13 cellular contexts compared by ENCODE assay signal in the genomic region with DNA sequence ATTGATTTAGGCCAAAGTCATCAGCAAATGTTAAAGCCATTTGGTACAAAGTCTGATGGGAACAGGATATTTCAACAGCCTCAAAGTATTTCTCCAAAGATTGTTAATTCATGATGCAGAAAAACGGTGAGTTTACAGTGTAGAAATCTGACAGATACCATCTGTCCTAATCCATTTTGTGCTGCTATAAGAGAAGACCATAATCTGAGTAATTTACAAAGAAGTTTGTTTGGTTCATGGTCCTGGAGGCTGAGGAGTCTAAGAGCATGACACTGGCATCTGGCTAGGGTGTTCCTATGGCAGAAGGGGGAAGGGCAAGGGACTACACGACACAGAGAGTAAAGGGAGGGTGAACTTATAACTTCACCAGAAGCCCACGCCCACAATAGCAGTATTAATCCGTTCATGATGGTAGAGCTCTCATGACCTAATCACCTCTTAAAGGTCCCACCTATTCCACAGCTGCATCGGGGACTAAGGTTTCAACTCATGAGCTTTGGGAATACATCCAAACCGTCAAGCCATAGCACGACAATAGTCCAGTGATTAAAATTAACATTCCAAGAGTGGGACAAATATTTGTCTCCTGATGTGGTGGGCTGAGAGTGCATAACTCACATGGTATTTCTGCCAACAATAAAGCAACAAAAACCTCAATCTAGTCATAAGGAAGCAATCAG.
DNase-seq lines count a peak whose midpoint lies in the region; ATAC-seq and TF ChIP-seq lines count a peak whose summit lies in the region.
"Had no signal": no experiment of that assay in that cellular context is flagged by ENCODE, and none has a peak within 500 bp of the region (broad histone marks: within the 10 kb centered on the region; RNA-seq: fewer than 3 reads in every experiment).

No MANE protein-coding gene starts in this region.

- H2BK120ac ChIP-seq in IMR-90 (ENCODE audit: low read depth, low read length): peak overlapping the region; percentile 91

- dilution Hi-C loops in IMR-90 (cut with HindIII; ENCODE audit: low sequenced_read_pairs, unreplicated experiment): no loop called here

- H2BK20ac ChIP-seq in IMR-90 (ENCODE audit: low read depth, low read length): peak overlapping the region; percentile 91

- no peaks in the 10 kb centered on the region for H3K36me3 ChIP-seq in IMR-90 (ENCODE audit: control insufficient read depth, insufficient read depth, low read length)
- no peaks in the 10 kb centered on the region for H3K36me3 ChIP-seq in right lobe of liver

- peak overlapping the region; percentile 85 for H3K4ac ChIP-seq in IMR-90 (ENCODE audit: low read depth, low read length)

- H3K14ac ChIP-seq in IMR-90 (replicated peaks; ENCODE audit: low read depth, low read length): peak overlapping the region; percentile 80

- H3K27me3 ChIP-seq in IMR-90 (ENCODE audit: control insufficient read depth, insufficient read depth, low read length): no peaks in the 10 kb centered on the region
- no peaks in the 10 kb centered on the region for H3K27me3 ChIP-seq in right lobe of liver

- H2AK5ac ChIP-seq in IMR-90 (ENCODE audit: low read depth, low read length): peak overlapping the region; percentile 41

- H3K27ac ChIP-seq in IMR-90 (ENCODE audit: insufficient read depth, low read length) (peak overlapping the region; percentile 4; the same call in 1 of the 2 replicates), right lobe of liver (no peak overlapping the region)
- H3K27ac ChIP-seq: RWPE1 had no signal

- peak overlapping the region; percentile 22; the same call in 1 of the 2 replicates for H4K5ac ChIP-seq in IMR-90 (ENCODE audit: low read depth, low read length)

- peak overlapping the region; percentile 73; the same call in 1 of the 2 replicates for H4K91ac ChIP-seq in IMR-90 (ENCODE audit: insufficient read depth, low read depth, low read length)

- TF ChIP-seq POLR2A in IMR-90 (IDR thresholded peaks at IDR 0.05; ENCODE audit: low read depth, low read length) (no peak), right lobe of liver (IDR thresholded peaks at IDR 0.05) (no peak)

- CTCF ChIA-PET in IMR-90 (lab: Yijun Ruan, JAX): no interaction called here

- DNase-seq in AG10803 (ENCODE audit: low read depth): peak; percentile 93
- DNase-seq in IMR-90: peak; percentile 41
- DNase-seq in astrocyte of the cerebellum (ENCODE audit: low read depth): peak; percentile 34
- peak; percentile 90 for DNase-seq in myocyte (ENCODE audit: low read depth)
- no peak for DNase-seq in left lobe of liver (ENCODE audit: low spot score)
- DNase-seq in GF-D8 (lab: John Stamatoyannopoulos, UW): no peak
- DNase-seq in right lobe of liver: no peak
- DNase-seq: activated CD4-positive, alpha-beta memory T cell treated with anti-CD3 and anti-CD28 coated beads, Interleukin-2, amount 10 ng/mL, durations not matched to agents 7 days and 5 days; AML-193; NCI-H1048; posterior cingulate gyrus had no signal

- H3K9me3 ChIP-seq in IMR-90 (ENCODE audit: control insufficient read depth, insufficient read depth, low read length) (no peaks in the 10 kb centered on the region), right lobe of liver (no peaks in the 10 kb centered on the region)

- H3K4me3 ChIP-seq in AG10803 (ENCODE audit: low read length) (no peak overlapping the region), IMR-90 (ENCODE audit: insufficient read depth, low read depth, low read length) (no peak overlapping the region), astrocyte of the cerebellum (ENCODE audit: low read depth, low read length) (no peak overlapping the region), right lobe of liver (no peak overlapping the region)

- no peaks in the 10 kb centered on the region for H4K20me1 ChIP-seq in IMR-90 (ENCODE audit: insufficient read depth, low read length)

- H2AFZ ChIP-seq in IMR-90 (replicated peaks; ENCODE audit: low read length, poor library complexity): peak overlapping the region; percentile 79

- peaks cover 2% of the 10 kb centered on the region; the same call in 1 of the 2 replicates for H3K4me1 ChIP-seq in IMR-90 (ENCODE audit: control insufficient read depth, insufficient read depth, low read length)
- H3K4me1 ChIP-seq in right lobe of liver: no peaks in the 10 kb centered on the region

- peak overlapping the region; percentile 56 for H2BK5ac ChIP-seq in IMR-90 (ENCODE audit: low read depth, low read length, poor library complexity, severe bottlenecking)

- BruUV-seq in IMR-90 (replicated peaks; lab: Mats Ljungman, UMichigan): no TSS peak

- peak overlapping the region; percentile 58; the same call in 1 of the 2 replicates for H3K18ac ChIP-seq in IMR-90 (ENCODE audit: low read depth, low read length)

- H3K9me1 ChIP-seq in IMR-90 (ENCODE audit: insufficient read depth, low read length): peaks cover 4% of the 10 kb centered on the region

- H3K56ac ChIP-seq in IMR-90 (ENCODE audit: extremely low read depth, insufficient read depth, low read length): no peak overlapping the region

- no peak for TF ChIP-seq CTCF in AG10803 (conservative IDR thresholded peaks at IDR 0.05; ENCODE audit: low read length)
- no peak for TF ChIP-seq CTCF in IMR-90 (conservative IDR thresholded peaks at IDR 0.05; ENCODE audit: low read depth, low read length)
- TF ChIP-seq CTCF in astrocyte of the cerebellum (IDR thresholded peaks at IDR 0.05; ENCODE audit: low read depth, low read length, missing control alignments): no peak
- TF ChIP-seq CTCF in right lobe of liver (IDR thresholded peaks at IDR 0.05): no peak

- no peak overlapping the region for H3K9ac ChIP-seq in IMR-90 (ENCODE audit: low read depth, low read length)

- POLR2A ChIA-PET in IMR-90 (lab: Charles Lee; ENCODE audit: unreplicated experiment): no interaction called here

- H2BK15ac ChIP-seq in IMR-90 (ENCODE audit: low read depth, low read length): peak overlapping the region; percentile 73; the same call in 2 of the 3 replicates

- in situ Hi-C loops in IMR-90 (cut with MboI; ENCODE audit: low sequenced_read_pairs): no loop called here
- in situ Hi-C loops in astrocyte of the cerebellum (cut with HindIII; ENCODE audit: low sequenced_read_pairs): no loop called here

- no peak for TF ChIP-seq RAD21 in IMR-90 (IDR thresholded peaks at IDR 0.05; ENCODE audit: low read length)

- no peaks in the 10 kb centered on the region for H3K79me1 ChIP-seq in IMR-90 (ENCODE audit: low read depth in 1 of 2, low read length in 2 of 2)

- intact Hi-C loops in IMR-90 (cut with micrococcal nuclease) (loop anchor here (5.0 kb wide), 1 partner anchor 130 kb away; no protein-coding TSS in a partner anchor), right lobe of liver (cut with DNase I) (no loop called here)

- no peak overlapping the region for H2AK9ac ChIP-seq in IMR-90 (replicated peaks; ENCODE audit: low read depth, low read length, poor library complexity)

- peak overlapping the region; percentile 16; the same call in 1 of the 2 replicates for H3K4me2 ChIP-seq in IMR-90 (ENCODE audit: low read depth, low read length)

- ATAC-seq in IMR-90 (ENCODE audit: low read depth): peak; percentile 56; the same call in 1 of the 2 replicates
- no peak for ATAC-seq in HG02938 (IDR thresholded peaks at IDR 0.05; ENCODE audit: unreplicated experiment)
- ATAC-seq in left lobe of liver: no peak
- ATAC-seq in right lobe of liver: no peak

- no CpG with 5 or more reads among the region's 7 CpGs for WGBS in IMR-90 (ENCODE audit: extremely low coverage in 2 of 2, insufficient read length in 1 of 2), 2 experiments
- 65% methylated on average over 5 of the region's 7 CpGs for WGBS in right lobe of liver (ENCODE audit: insufficient coverage, low coverage, low lambda C conversion rate, missing lambda C conversion rate)

- H4K8ac ChIP-seq in IMR-90 (ENCODE audit: low read depth in 2 of 2, low read length in 2 of 2): peak overlapping the region; percentile 6 to 89; a peak in 2 of 4 replicates

- H3K23ac ChIP-seq in IMR-90 (ENCODE audit: low read depth, low read length): peak overlapping the region; percentile 85; the same call in 1 of the 2 replicates

TF ChIP-seq in IMR-90, 13 proteins besides CTCF, POLR2A, EP300 and RAD21:
- TF ChIP-seq, protein P1, sequence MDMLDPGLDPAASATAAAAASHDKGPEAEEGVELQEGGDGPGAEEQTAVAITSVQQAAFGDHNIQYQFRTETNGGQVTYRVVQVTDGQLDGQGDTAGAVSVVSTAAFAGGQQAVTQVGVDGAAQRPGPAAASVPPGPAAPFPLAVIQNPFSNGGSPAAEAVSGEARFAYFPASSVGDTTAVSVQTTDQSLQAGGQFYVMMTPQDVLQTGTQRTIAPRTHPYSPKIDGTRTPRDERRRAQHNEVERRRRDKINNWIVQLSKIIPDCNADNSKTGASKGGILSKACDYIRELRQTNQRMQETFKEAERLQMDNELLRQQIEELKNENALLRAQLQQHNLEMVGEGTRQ (IDR thresholded peaks at IDR 0.05; ENCODE audit: low read depth, low read length): no peak
- TF ChIP-seq RCOR1 (IDR thresholded peaks at IDR 0.05; ENCODE audit: insufficient replicate concordance, low read length): no peak
- TF ChIP-seq, protein P2, sequence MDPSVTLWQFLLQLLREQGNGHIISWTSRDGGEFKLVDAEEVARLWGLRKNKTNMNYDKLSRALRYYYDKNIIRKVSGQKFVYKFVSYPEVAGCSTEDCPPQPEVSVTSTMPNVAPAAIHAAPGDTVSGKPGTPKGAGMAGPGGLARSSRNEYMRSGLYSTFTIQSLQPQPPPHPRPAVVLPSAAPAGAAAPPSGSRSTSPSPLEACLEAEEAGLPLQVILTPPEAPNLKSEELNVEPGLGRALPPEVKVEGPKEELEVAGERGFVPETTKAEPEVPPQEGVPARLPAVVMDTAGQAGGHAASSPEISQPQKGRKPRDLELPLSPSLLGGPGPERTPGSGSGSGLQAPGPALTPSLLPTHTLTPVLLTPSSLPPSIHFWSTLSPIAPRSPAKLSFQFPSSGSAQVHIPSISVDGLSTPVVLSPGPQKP (IDR thresholded peaks at IDR 0.05; ENCODE audit: borderline replicate concordance, low read depth, low read length): no peak
- no peak for TF ChIP-seq CHD1 (IDR thresholded peaks at IDR 0.05; ENCODE audit: low read depth, low read length)
- TF ChIP-seq CEBPB (IDR thresholded peaks at IDR 0.05; ENCODE audit: low read depth, low read length): no peak
- TF ChIP-seq FOS (IDR thresholded peaks at IDR 0.05; ENCODE audit: low read depth, low read length): no peak
- no peak for TF ChIP-seq MXI1 (IDR thresholded peaks at IDR 0.05; ENCODE audit: borderline replicate concordance, low read depth, low read length)
- no peak for TF ChIP-seq MAZ (IDR thresholded peaks at IDR 0.05; ENCODE audit: borderline replicate concordance, low read depth, low read length)
- TF ChIP-seq BHLHE40 (IDR thresholded peaks at IDR 0.05; ENCODE audit: low read depth, low read length): no peak
- no peak for TF ChIP-seq RFX5 (IDR thresholded peaks at IDR 0.05; ENCODE audit: low read depth, low read length)
- no peak for TF ChIP-seq MAFK (IDR thresholded peaks at IDR 0.05; ENCODE audit: low read depth, low read length)
- no peak for TF ChIP-seq NFE2L2 (IDR thresholded peaks at IDR 0.05; ENCODE audit: low read depth, low read length)
- TF ChIP-seq SMC3 (IDR thresholded peaks at IDR 0.05; ENCODE audit: low read depth, low read length): no peak

Comparison
In these comparisons a context has a peak if more than half of its experiments do, and no peak if none do; other contexts are left out.
1. DNase-seq: peak in AG10803 (single experiment), IMR-90 (single experiment), astrocyte of the cerebellum (single experiment) and myocyte (single experiment); none in left lobe of liver (single experiment), GF-D8 (single experiment) and right lobe of liver (0 of 3).